In genomic region chr18:54775686-54776085, GRCh38 we compare ENCODE assay signal across 11 cellular contexts. TPM values are rescaled to one million over a fixed set of nuclear protein-coding genes. Genes with fewer than 3 reads are reported as not detected.
DNase-seq lines count a peak whose midpoint lies in the region; ATAC-seq and TF ChIP-seq lines count a peak whose summit lies in the region.
"Had no signal": no experiment of that assay in that cellular context is flagged by ENCODE, and none has a peak within 500 bp of the region (broad histone marks: within the 10 kb centered on the region; RNA-seq: fewer than 3 reads in every experiment).

No MANE protein-coding gene starts in this region.

- H3K4me3 ChIP-seq in astrocyte of the spinal cord (ENCODE audit: low read depth, low read length) (no peak overlapping the region), Peyer's patch (no peak overlapping the region)
- H3K4me3 ChIP-seq: SK-N-MC had no signal

- ATAC-seq in GM18519 (IDR thresholded peaks at IDR 0.05; ENCODE audit: low FRiP score, unreplicated experiment): no peak

- TF ChIP-seq POLR2A in Peyer's patch (IDR thresholded peaks at IDR 0.05): no peak

- TF ChIP-seq CTCF in astrocyte of the spinal cord (IDR thresholded peaks at IDR 0.05; ENCODE audit: low read depth, low read length) (peak; percentile 45), Peyer's patch (IDR thresholded peaks at IDR 0.05) (no peak)

- H3K36me3 ChIP-seq in Peyer's patch: no peaks in the 10 kb centered on the region
- H3K36me3 ChIP-seq: neutrophil had no signal

- H3K27ac ChIP-seq in Peyer's patch: no peak overlapping the region
- H3K27ac ChIP-seq: neutrophil, SK-N-MC had no signal

- no peaks in the 10 kb centered on the region for H3K4me1 ChIP-seq in Peyer's patch

- DNase-seq in AG08395 (ENCODE audit: low spot score) (peak; percentile 63), HT-29 (ENCODE audit: low spot score) (peak; percentile 55), astrocyte of the spinal cord (ENCODE audit: low read depth, low spot score) (peak; percentile 81), kidney tubule cell (ENCODE audit: low spot score) (peak; percentile 93), OCI-M1 (lab: John Stamatoyannopoulos, UW) (no peak), Peyer's patch (no peak)
- no peak for DNase-seq in activated CD4-positive, alpha-beta T cell treated with anti-CD3 and anti-CD28 coated beads, Interleukin-2, amount 50 U/mL, for 4 hours
- DNase-seq: activated effector memory CD4-positive, alpha-beta T cell treated with Interleukin-2 at 50 U/mL for 16 hours had no signal

- H3K9me3 ChIP-seq in Peyer's patch: no peaks in the 10 kb centered on the region
- H3K9me3 ChIP-seq: neutrophil had no signal

- in situ Hi-C loops in astrocyte of the spinal cord (cut with HindIII; ENCODE audit: low sequenced_read_pairs): no loop called here

- H3K27me3 ChIP-seq in Peyer's patch: no peaks in the 10 kb centered on the region
- H3K27me3 ChIP-seq: neutrophil had no signal

RNA-seq across cellular contexts. Expression of gene RAB27B, which starts 52.6 kb away (rescaled TPM):
- total RNA-seq in HT-29 (2014; rRNA removed; shearing (Covaris generic)): 4.9 and 5.4 TPM in 2 replicates
- 1 to 10 TPM; 2.5 to 7.1 (median 4.7) TPM for total RNA-seq in Peyer's patch

Comparison
In these comparisons a context has a peak if more than half of its experiments do, and no peak if none do; other contexts are left out.
1. DNase-seq: peak in AG08395 (single experiment), HT-29 (single experiment), astrocyte of the spinal cord (single experiment) and kidney tubule cell (single experiment); none in OCI-M1 (single experiment), activated CD4-positive, alpha-beta T cell treated with anti-CD3 and anti-CD28 coated beads, Interleukin-2, amount 50 U/mL, for 4 hours (0 of 2) and Peyer's patch (0 of 3).